In the genomic region with DNA sequence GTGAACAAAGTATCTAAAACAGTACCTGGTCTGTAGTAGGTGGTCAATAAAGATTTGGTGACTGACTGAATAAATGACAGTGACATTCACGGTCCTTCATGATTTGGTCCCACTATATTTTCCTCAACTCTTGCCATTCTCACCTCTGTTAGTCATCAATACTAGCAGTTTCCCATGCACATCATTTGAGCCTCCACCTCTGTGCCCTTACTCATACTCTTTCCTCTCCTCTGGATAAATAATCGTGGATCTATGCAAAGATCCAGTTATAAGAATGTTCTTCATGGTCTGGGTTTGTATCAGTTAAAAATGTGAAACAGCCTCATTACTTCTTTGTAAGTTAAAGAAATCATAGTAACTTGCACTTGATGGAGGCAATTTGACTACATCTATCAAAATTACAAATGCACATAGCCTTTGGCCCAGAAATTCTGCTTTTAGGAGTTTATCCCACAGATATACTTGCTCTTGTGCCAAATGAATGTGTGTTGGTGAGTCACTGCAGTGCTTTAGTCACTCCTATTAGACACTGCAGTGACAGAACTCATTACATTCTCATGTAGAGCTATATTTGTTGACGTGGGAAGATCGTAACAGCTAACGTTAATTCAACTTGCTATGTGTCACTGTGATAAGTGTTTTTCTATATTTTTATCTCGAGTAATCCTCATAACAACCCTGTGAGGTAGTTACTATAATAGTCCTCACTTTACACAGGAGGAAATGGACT, we compare ENCODE assay signal across 16 cellular contexts. TPM values are rescaled to one million over a fixed set of nuclear protein-coding genes. Genes with fewer than 3 reads are reported as not detected.
DNase-seq lines count a peak whose midpoint lies in the region; ATAC-seq and TF ChIP-seq lines count a peak whose summit lies in the region.
"Had no signal": no experiment of that assay in that cellular context is flagged by ENCODE, and none has a peak within 500 bp of the region (broad histone marks: within the 10 kb centered on the region; RNA-seq: fewer than 3 reads in every experiment).

No MANE protein-coding gene starts in this region.

- TF ChIP-seq CTCF in choroid plexus epithelial cell (conservative IDR thresholded peaks at IDR 0.05; ENCODE audit: low read depth, low read length) = no peak
- TF ChIP-seq CTCF in BE2C (IDR thresholded peaks at IDR 0.05; ENCODE audit: low read depth, low read length) = no peak

- no peaks in the 10 kb centered on the region for H3K4me1 ChIP-seq in BE2C
- H3K4me1 ChIP-seq: esophagus muscularis mucosa had no signal

- no peaks in the 10 kb centered on the region for H3K27me3 ChIP-seq in MG63
- H3K27me3 ChIP-seq in BE2C = no peaks in the 10 kb centered on the region
- H3K27me3 ChIP-seq: esophagus muscularis mucosa had no signal

- DNase-seq in Daoy (ENCODE audit: low read depth) (peak; percentile 64), MG63 (peak; percentile 14), choroid plexus epithelial cell (ENCODE audit: low read depth) (peak; percentile 64), myocyte (ENCODE audit: low read depth) (peak; percentile 26), cerebellar cortex (ENCODE audit: low spot score) (no peak), activated gamma-delta T cell (lab: John Stamatoyannopoulos, UW) (no peak), BE2C (no peak)
- DNase-seq: activated naive CD4-positive, alpha-beta T cell; cerebellar nuclear complex; GOT3; naive B cell; NCI-H2081; T-helper 1 cell had no signal

- H3K36me3 ChIP-seq in MG63 (no peaks in the 10 kb centered on the region), BE2C (no peaks in the 10 kb centered on the region)
- H3K36me3 ChIP-seq: esophagus muscularis mucosa had no signal

- H3K9me3 ChIP-seq in MG63 (no peaks in the 10 kb centered on the region), BE2C (no peaks in the 10 kb centered on the region)
- H3K9me3 ChIP-seq: esophagus muscularis mucosa had no signal

- ATAC-seq in GM21528 (IDR thresholded peaks at IDR 0.05; ENCODE audit: low FRiP score, unreplicated experiment) = no peak
- ATAC-seq: sciatic nerve had no signal

- H3K4me3 ChIP-seq in MG63 = no peak overlapping the region
- no peak overlapping the region for H3K4me3 ChIP-seq in choroid plexus epithelial cell (ENCODE audit: low read depth, low read length)
- H3K4me3 ChIP-seq in BE2C (ENCODE audit: low read depth, low read length) = no peak overlapping the region
- H3K4me3 ChIP-seq: esophagus muscularis mucosa had no signal

RNA-seq across cellular contexts. Expression of a gene that starts 46.1 kb away (rescaled TPM):
- 25.5 and 41.9 TPM in 2 replicates for total RNA-seq in Daoy (2014; rRNA removed; shearing (Covaris generic))
- 20.0 and 50.4 TPM in 2 replicates for total RNA-seq in MG63 (2014; rRNA removed; shearing (Covaris generic); ENCODE audit: low replicate concordance)
- 67.4 and 140 TPM in 2 replicates for total RNA-seq in myocyte
- 21.3 TPM for polyA plus RNA-seq in myocyte (2012)
- 5.9 TPM for polyA plus RNA-seq in BE2C (2012; ENCODE audit: insufficient read depth, insufficient read length, low read depth)

Comparison
In these comparisons a context has a peak if more than half of its experiments do, and no peak if none do; other contexts are left out.
1. DNase-seq: peak in Daoy (single experiment), MG63 (single experiment), choroid plexus epithelial cell (single experiment) and myocyte (single experiment); none in cerebellar cortex (single experiment), activated gamma-delta T cell (single experiment) and BE2C (single experiment).